Comparison of ENCODE assay signal across 12 cellular contexts in the genomic region with DNA sequence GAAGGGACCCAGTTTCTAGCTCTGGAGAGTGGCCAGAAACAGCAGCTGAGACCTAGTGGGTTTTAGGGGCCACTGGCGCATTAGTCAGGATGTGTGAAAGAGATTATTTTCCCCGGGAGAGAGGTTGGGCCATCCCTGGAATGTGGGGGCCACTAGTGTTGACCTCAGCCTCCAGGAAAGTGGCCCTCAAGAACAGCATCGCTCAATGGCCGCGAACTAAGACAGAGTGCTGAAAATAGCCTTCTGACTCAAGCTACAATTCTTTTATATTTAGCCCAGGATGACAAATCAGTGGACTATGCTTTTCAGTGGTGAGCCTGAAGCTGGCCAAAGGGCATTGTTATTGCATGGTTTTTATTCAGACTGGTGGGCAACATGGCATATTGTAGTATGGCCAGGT. TPM values are rescaled to one million over a fixed set of nuclear protein-coding genes. Genes with fewer than 3 reads are reported as not detected.
DNase-seq lines count a peak whose midpoint lies in the region; ATAC-seq and TF ChIP-seq lines count a peak whose summit lies in the region.
"Had no signal": no experiment of that assay in that cellular context is flagged by ENCODE, and none has a peak within 500 bp of the region (broad histone marks: within the 10 kb centered on the region; RNA-seq: fewer than 3 reads in every experiment).

No MANE protein-coding gene starts in this region.

- no CpG with 5 or more reads among the region's 5 CpGs for WGBS in gastroesophageal sphincter (ENCODE audit: low coverage in 1 of 2), 2 donors
- 61 to 65% methylated on average over 5 of the region's 5 CpGs for WGBS in esophagus squamous epithelium, 2 donors

- H3K27me3 Mint-ChIP-seq in effector memory CD8-positive, alpha-beta T cell: peaks cover 35 to 44% of the 10 kb centered on the region in 2 donors

- no peaks in the 10 kb centered on the region for H3K9me3 Mint-ChIP-seq in effector memory CD8-positive, alpha-beta T cell

- intact Hi-C loops in esophagus squamous epithelium (cut with DNase I): loop anchor here (5.0 kb wide), 1 partner anchor 367 kb away; no protein-coding TSS in a partner anchor

- TF ChIP-seq POLR2A in gastroesophageal sphincter (IDR thresholded peaks at IDR 0.05) (no peak), esophagus squamous epithelium (IDR thresholded peaks at IDR 0.05) (no peak)

- H3K36me3 ChIP-seq in gastroesophageal sphincter (no peaks in the 10 kb centered on the region), skeletal muscle tissue (ENCODE audit: control insufficient read depth in 3 of 3, insufficient read depth in 3 of 3, low read length in 3 of 3) (no peaks in the 10 kb centered on the region), esophagus squamous epithelium (no peaks in the 10 kb centered on the region)

- ATAC-seq in gastroesophageal sphincter: peak; percentile 29
- ATAC-seq in effector memory CD8-positive, alpha-beta T cell (replicated peaks): no peak

- H3K27ac Mint-ChIP-seq in effector memory CD8-positive, alpha-beta T cell: no peak overlapping the region

- TF ChIP-seq CTCF in gastroesophageal sphincter (IDR thresholded peaks at IDR 0.05) (no peak), esophagus squamous epithelium (IDR thresholded peaks at IDR 0.05) (no peak)

- no peak overlapping the region for H3K9ac ChIP-seq in skeletal muscle tissue (ENCODE audit: low read depth in 1 of 3, low read length in 3 of 3)

- H3K9me3 ChIP-seq in gastroesophageal sphincter (no peaks in the 10 kb centered on the region), skeletal muscle tissue (ENCODE audit: control insufficient read depth in 3 of 3, low read length in 3 of 3) (no peaks in the 10 kb centered on the region), esophagus squamous epithelium (no peaks in the 10 kb centered on the region)

- H3K4me3 Mint-ChIP-seq in effector memory CD8-positive, alpha-beta T cell: no peak overlapping the region

- H3K27me3 ChIP-seq in gastroesophageal sphincter (peaks cover 18% of the 10 kb centered on the region), skeletal muscle tissue (ENCODE audit: control insufficient read depth in 3 of 3, insufficient read depth in 3 of 3, low read length in 3 of 3) (peaks cover 7 to 17% (median 11%) of the 10 kb centered on the region in 3 donors), esophagus squamous epithelium (peaks cover 0 to 45% (median 0%) of the 10 kb centered on the region in 4 donors)

- H3K4me1 ChIP-seq in gastroesophageal sphincter (peaks cover 0 to 19% (median 5%) of the 10 kb centered on the region in 3 donors), skeletal muscle tissue (ENCODE audit: control insufficient read depth in 3 of 3, insufficient read depth in 3 of 3, low read length in 3 of 3) (peaks cover 8 to 24% (median 22%) of the 10 kb centered on the region in 3 donors), esophagus squamous epithelium (peaks cover 5 to 14% (median 8%) of the 10 kb centered on the region in 3 donors)

- H3K4me3 ChIP-seq in gastroesophageal sphincter (no peak overlapping the region), skeletal muscle tissue (ENCODE audit: low read length in 3 of 3) (no peak overlapping the region), esophagus squamous epithelium (no peak overlapping the region)

- in situ Hi-C loops in G401 (cut with HindIII; ENCODE audit: low sequenced_read_pairs): no loop called here

- TF ChIP-seq EP300 in gastroesophageal sphincter (IDR thresholded peaks at IDR 0.05): no peak

- DNase-seq in GOT3 (lab: John Stamatoyannopoulos, UW) (peak; percentile 80), SW480 (ENCODE audit: low spot score) (peak; percentile 87), NCI-H1417 (lab: John Stamatoyannopoulos, UW) (no peak), esophagus squamous epithelium (lab: John Stamatoyannopoulos, UW) (no peak), G401 (ENCODE audit: low spot score) (no peak)
- DNase-seq in effector memory CD8-positive, alpha-beta T cell: no peak
- DNase-seq: activated CD8-positive, alpha-beta memory T cell treated with anti-CD3 and anti-CD28 coated beads, Interleukin-2, amount 50 U/mL, for 4 hours; cortex of kidney; NCI-H1694 had no signal

- no peaks in the 10 kb centered on the region for H3K36me3 Mint-ChIP-seq in effector memory CD8-positive, alpha-beta T cell (ENCODE audit: insufficient read depth)

- peaks cover 0 to 3% of the 10 kb centered on the region in 2 donors for H3K4me1 Mint-ChIP-seq in effector memory CD8-positive, alpha-beta T cell (ENCODE audit: low read depth in 2 of 2)

- H3K27ac ChIP-seq in gastroesophageal sphincter (peak overlapping the region in 1 of 4 donors; percentile 0), skeletal muscle tissue (ENCODE audit: low read depth, low read length) (peak overlapping the region; percentile 47), esophagus squamous epithelium (peak overlapping the region in 1 of 4 donors; percentile 39)

RNA-seq across cellular contexts. Expression of gene ADRA1D, which starts 23.3 kb away (rescaled TPM):
- total RNA-seq in gastroesophageal sphincter (under 1 TPM in 3 of 4 donors, not detected in 1; 0.10 to 0.81 (median 0.47) TPM), skeletal muscle tissue (1.0 TPM), esophagus squamous epithelium (under 1 TPM in 2 of 4 donors, not detected in 2; 0.15 to 0.61 TPM)
- total RNA-seq in G401 (2014; rRNA removed; shearing (Covaris generic)): not detected in 2 replicates
- total RNA-seq: SK-MEL-5 had no signal

Comparison
In these comparisons a context has a peak if more than half of its experiments do, and no peak if none do; other contexts are left out.
1. DNase-seq: peak in GOT3 (single experiment) and SW480 (single experiment); none in NCI-H1417 (0 of 3), esophagus squamous epithelium (single experiment), G401 (single experiment) and effector memory CD8-positive, alpha-beta T cell (0 of 3).